ENCODE assay signal across 8 cellular contexts in genomic region chr6:36912583-36912982, GRCh38. TPM values are rescaled to one million over a fixed set of nuclear protein-coding genes. Genes with fewer than 3 reads are reported as not detected.
A peak's percentile ranks its signal among the peaks of the same experiment; 100 is the strongest.
DNase-seq lines count a peak whose midpoint lies in the region; ATAC-seq and TF ChIP-seq lines count a peak whose summit lies in the region.

No MANE protein-coding gene starts in this region.

- TF ChIP-seq CTCF in GM13977 (IDR thresholded peaks at IDR 0.05; ENCODE audit: extremely low read depth, insufficient read depth, missing control alignments), result peak; percentile 24
- peak; percentile 39 for TF ChIP-seq CTCF in RWPE2 (IDR thresholded peaks at IDR 0.05; ENCODE audit: poor library complexity, severe bottlenecking)

- H3K27me3 ChIP-seq in RWPE2 (ENCODE audit: insufficient read depth, poor library complexity, severe bottlenecking), result no peaks in the 10 kb centered on the region
- H3K27me3 ChIP-seq in adipocyte (replicated peaks; ENCODE audit: control insufficient read depth, insufficient read depth, low read length), result no peaks in the 10 kb centered on the region

- peak overlapping the region; percentile 65 for H3K27ac ChIP-seq in RWPE2 (ENCODE audit: poor library complexity, severe bottlenecking)

- in situ Hi-C loops in GM13977 (cut with MboI; ENCODE audit: low pct_unique_long_range_greater_than_20kb, low sequenced_read_pairs, unreplicated experiment), result no loop called here

- H3K9me3 ChIP-seq in RWPE2 (ENCODE audit: severe bottlenecking) (no peaks in the 10 kb centered on the region), adipocyte (ENCODE audit: control insufficient read depth, low read length) (no peaks in the 10 kb centered on the region)

- H3K9ac ChIP-seq in adipocyte (ENCODE audit: low read length), result no peak overlapping the region

- ATAC-seq in HG02678 (IDR thresholded peaks at IDR 0.05; ENCODE audit: unreplicated experiment), result peak; percentile 91
- peak; percentile 92 for ATAC-seq in RWPE2 (ENCODE audit: low read depth)

- H3K4me3 ChIP-seq in RWPE2 (ENCODE audit: severe bottlenecking), result no peak overlapping the region
- H3K4me3 ChIP-seq in adipocyte (ENCODE audit: low read length), result no peak overlapping the region

- H3K4me1 ChIP-seq in RWPE2 (ENCODE audit: insufficient read depth, poor library complexity, severe bottlenecking) (peaks cover 20% of the 10 kb centered on the region), adipocyte (ENCODE audit: control insufficient read depth, insufficient read depth, low read length) (peaks cover 32% of the 10 kb centered on the region)

- H3K36me3 ChIP-seq in RWPE2 (ENCODE audit: low read depth) (peaks cover 34% of the 10 kb centered on the region), adipocyte (ENCODE audit: control insufficient read depth, insufficient read depth, low read length, severe bottlenecking) (peaks cover 48% of the 10 kb centered on the region)

- DNase-seq in GM13977 (ENCODE audit: low spot score) (peak; percentile 65), RWPE2 (ENCODE audit: low spot score) (peak; percentile 67), adipocyte (ENCODE audit: low read depth) (peak; percentile 87), putamen (ENCODE audit: low spot score) (peak; percentile 45), NCI-H1930 (lab: John Stamatoyannopoulos, UW) (no peak), NCI-H2081 treated with DMSO at 0.1 percent for 48 hours (lab: John Stamatoyannopoulos, UW) (no peak), cerebellum (ENCODE audit: low spot score) (no peak)

RNA-seq across cellular contexts. Expression of gene C6orf89, which starts 26.8 kb away (rescaled TPM):
- total RNA-seq in cerebellum, result 19.5 TPM

RNA-seq across cellular contexts. Expression of gene PPIL1, which starts 38.0 kb away (rescaled TPM):
- total RNA-seq in cerebellum, result 29.9 TPM

RNA-seq across cellular contexts. Expression of gene PI16, which starts 42.0 kb away (rescaled TPM):
- 0.73 TPM for total RNA-seq in cerebellum

Comparison
In these comparisons a context has a peak if more than half of its experiments do, and no peak if none do; other contexts are left out.
1. DNase-seq: peak in GM13977 (single experiment), RWPE2 (single experiment), adipocyte (single experiment) and putamen (single experiment); none in NCI-H1930 (0 of 2), NCI-H2081 treated with DMSO at 0.1 percent for 48 hours (single experiment) and cerebellum (single experiment).